ENCODE assay signal across 21 cellular contexts in the genomic region with DNA sequence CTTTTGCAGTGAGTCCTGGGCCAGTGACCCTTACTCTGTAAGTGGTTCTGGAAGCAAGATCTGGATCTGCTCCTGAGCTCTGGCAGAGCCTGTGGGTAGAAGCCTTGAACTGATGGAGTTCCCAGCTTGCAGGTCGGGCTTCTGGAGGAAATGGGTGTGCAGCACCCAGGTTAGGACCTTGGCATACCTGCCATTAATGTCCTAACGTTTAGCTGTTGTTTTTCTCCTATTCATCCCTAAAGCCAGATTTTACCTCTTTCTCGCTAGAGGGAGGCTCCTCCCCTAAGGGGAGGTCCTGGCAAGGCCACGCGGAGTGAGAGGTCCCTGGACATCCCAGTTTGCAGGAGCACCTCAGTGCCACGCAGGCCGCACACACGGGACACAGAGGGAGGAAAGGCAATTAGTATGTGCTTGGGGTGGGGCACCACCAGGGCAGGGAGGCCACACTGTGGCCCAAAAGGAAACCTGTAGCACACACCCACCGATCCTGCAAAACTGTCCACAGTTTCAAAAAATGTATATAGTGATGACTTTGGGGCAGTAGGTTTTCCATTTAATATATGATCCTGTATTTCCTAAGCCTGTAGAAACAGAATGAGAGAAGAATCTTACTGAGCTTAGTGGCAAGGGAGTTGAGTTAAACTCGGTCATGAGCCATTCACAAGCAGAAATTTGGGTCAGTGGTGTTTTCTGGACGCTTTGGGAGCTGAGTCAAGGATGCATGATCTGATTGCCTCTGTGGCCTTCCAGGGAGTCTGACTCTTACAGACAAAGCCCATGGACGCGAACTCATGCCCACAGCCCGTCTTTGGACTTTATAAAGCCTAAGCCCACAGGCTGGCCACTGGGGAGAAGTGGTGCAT.
A peak's percentile ranks its signal among the peaks of the same experiment; 100 is the strongest.
DNase-seq lines count a peak whose midpoint lies in the region; ATAC-seq and TF ChIP-seq lines count a peak whose summit lies in the region.
"Had no signal": no experiment of that assay in that cellular context is flagged by ENCODE, and none has a peak within 500 bp of the region (broad histone marks: within the 10 kb centered on the region; RNA-seq: fewer than 3 reads in every experiment).

No MANE protein-coding gene starts in this region.

- H3K4me1 ChIP-seq in iPS-18a (ENCODE audit: control insufficient read depth, low read depth, low read length) = peaks cover 52% of the 10 kb centered on the region

- CTCF ChIA-PET in WTC11 (lab: Charles Lee) = interaction anchor here (0.7 to 6.5 kb wide), 13 partner anchors 7 to 202 kb away, joined by 3 to 53 read pairs (median 5); no protein-coding TSS in a partner anchor

- DNase-seq in H7 (peak; percentile 57), WTC11 (ENCODE audit: low spot score) (no peak), posterior vena cava (ENCODE audit: low spot score) (peak; percentile 62), DMS114 treated with DMSO at 0.1 percent for 48 hours (lab: John Stamatoyannopoulos, UW; ENCODE audit: unreplicated experiment) (no peak), KG1 (lab: John Stamatoyannopoulos, UW) (no peak)
- DNase-seq in activated naive CD8-positive, alpha-beta T cell treated with anti-CD3 and anti-CD28 coated beads for 36 hours = no peak
- DNase-seq: ACHN; activated CD4-positive, alpha-beta T cell treated with anti-CD3 and anti-CD28 coated beads, Interleukin-2, amount 50 U/mL, for 1 hour; activated naive CD4-positive, alpha-beta T cell treated with Interleukin-2 at 50 U/mL for 16 hours; activated T-cell treated with anti-CD3 and anti-CD28 coated beads for 4 hours; cortex of kidney; DMS153; foreskin melanocyte; MG63; NCI-H1694 treated with DMSO at 0.1 percent for 48 hours; NK-92 treated with Interleukin-12 subunit alpha and Interleukin-12 subunit beta, amount 100 ng/mL, for 24 hours; Right ventricle myocardium superior; thyroid gland had no signal

- H3K27ac Mint-ChIP-seq in WTC11 = peak overlapping the region; percentile 99
- H3K27ac Mint-ChIP-seq in activated naive CD8-positive, alpha-beta T cell treated with anti-CD3 and anti-CD28 coated beads for 36 hours = no peak overlapping the region
- H3K27ac Mint-ChIP-seq: natural killer cell treated with Interleukin-12 subunit alpha and Interleukin-12 subunit beta and Interleukin-15 and Interleukin-18, amount 100 ng/mL, for 72 hours had no signal

- peak overlapping the region; percentile 59 for H3K9ac ChIP-seq in iPS-18a (ENCODE audit: low read length)

- H3K27me3 Mint-ChIP-seq in WTC11 (ENCODE audit: low read depth) = peaks cover 7% of the 10 kb centered on the region
- H3K27me3 Mint-ChIP-seq in activated naive CD8-positive, alpha-beta T cell treated with anti-CD3 and anti-CD28 coated beads for 36 hours = no peaks in the 10 kb centered on the region

- POLR2A ChIA-PET in WTC11 (lab: Charles Lee) = interaction anchor here (0.6 kb wide), 1 partner anchor 60 kb away, joined by 3 read pairs; no protein-coding TSS in a partner anchor

- H3K27me3 ChIP-seq in H7 (ENCODE audit: control insufficient read depth, insufficient read depth, low read length) = no peaks in the 10 kb centered on the region
- H3K27me3 ChIP-seq in iPS-18a (ENCODE audit: control insufficient read depth, insufficient read depth, low read length) = no peaks in the 10 kb centered on the region
- H3K27me3 ChIP-seq: MG63, thyroid gland had no signal

- ATAC-seq in WTC11 (no peak), HG03457 (IDR thresholded peaks at IDR 0.05; ENCODE audit: unreplicated experiment) (no peak)
- ATAC-seq: natural killer cell treated with Interleukin-12 subunit alpha and Interleukin-12 subunit beta and Interleukin-15 and Interleukin-18, amount 100 ng/mL, for 72 hours had no signal

- TF ChIP-seq CTCF in WTC11 (IDR thresholded peaks at IDR 0.05) = no peak

- H3K4me3 ChIP-seq in H7 (ENCODE audit: insufficient read depth, low read depth, low read length) (no peak overlapping the region), iPS-18a (ENCODE audit: low read length) (peak overlapping the region; percentile 17)
- H3K4me3 ChIP-seq: MG63, thyroid gland had no signal

- intact Hi-C loops in posterior vena cava (cut with DNase I) = no loop called here

- H3K9me3 ChIP-seq in iPS-18a (ENCODE audit: control insufficient read depth, low read depth, low read length) = no peaks in the 10 kb centered on the region
- H3K9me3 ChIP-seq: MG63, thyroid gland had no signal

- H3K4me1 Mint-ChIP-seq in WTC11 = peaks cover 76% of the 10 kb centered on the region
- peaks cover 12% of the 10 kb centered on the region for H3K4me1 Mint-ChIP-seq in activated naive CD8-positive, alpha-beta T cell treated with anti-CD3 and anti-CD28 coated beads for 36 hours

- peak overlapping the region; percentile 50 for H3K4me3 Mint-ChIP-seq in WTC11
- H3K4me3 Mint-ChIP-seq in activated naive CD8-positive, alpha-beta T cell treated with anti-CD3 and anti-CD28 coated beads for 36 hours = no peak overlapping the region
- H3K4me3 Mint-ChIP-seq: natural killer cell treated with Interleukin-12 subunit alpha and Interleukin-12 subunit beta and Interleukin-15 and Interleukin-18, amount 100 ng/mL, for 72 hours had no signal

- H3K27ac ChIP-seq in iPS-18a (ENCODE audit: low read length) = peak overlapping the region; percentile 96
- H3K27ac ChIP-seq: thyroid gland had no signal

- peaks cover 22% of the 10 kb centered on the region for H3K36me3 Mint-ChIP-seq in WTC11
- H3K36me3 Mint-ChIP-seq in activated naive CD8-positive, alpha-beta T cell treated with anti-CD3 and anti-CD28 coated beads for 36 hours = no peaks in the 10 kb centered on the region
- H3K36me3 Mint-ChIP-seq: natural killer cell treated with Interleukin-12 subunit alpha and Interleukin-12 subunit beta and Interleukin-15 and Interleukin-18, amount 100 ng/mL, for 72 hours had no signal

- H3K36me3 ChIP-seq in H7 (replicated peaks; ENCODE audit: control insufficient read depth, insufficient read depth, low read length) (peaks cover 1% of the 10 kb centered on the region; the same call in 1 of the 2 replicates), iPS-18a (ENCODE audit: control insufficient read depth, low read depth, low read length) (no peaks in the 10 kb centered on the region)
- H3K36me3 ChIP-seq: thyroid gland had no signal

- H3K9me3 Mint-ChIP-seq in WTC11 = peaks cover 6% of the 10 kb centered on the region
- no peaks in the 10 kb centered on the region for H3K9me3 Mint-ChIP-seq in activated naive CD8-positive, alpha-beta T cell treated with anti-CD3 and anti-CD28 coated beads for 36 hours
- H3K9me3 Mint-ChIP-seq: natural killer cell treated with Interleukin-12 subunit alpha and Interleukin-12 subunit beta and Interleukin-15 and Interleukin-18, amount 100 ng/mL, for 72 hours had no signal

TF ChIP-seq in WTC11, 78 proteins besides CTCF, POLR2A, EP300 and RAD21:
- no peak for TF ChIP-seq ATF1 (CRISPR knock-in tag; IDR thresholded peaks at IDR 0.05)
- no peak for TF ChIP-seq KAT7 (CRISPR knock-in tag; IDR thresholded peaks at IDR 0.05; ENCODE audit: borderline replicate concordance)
- TF ChIP-seq, protein P1, sequence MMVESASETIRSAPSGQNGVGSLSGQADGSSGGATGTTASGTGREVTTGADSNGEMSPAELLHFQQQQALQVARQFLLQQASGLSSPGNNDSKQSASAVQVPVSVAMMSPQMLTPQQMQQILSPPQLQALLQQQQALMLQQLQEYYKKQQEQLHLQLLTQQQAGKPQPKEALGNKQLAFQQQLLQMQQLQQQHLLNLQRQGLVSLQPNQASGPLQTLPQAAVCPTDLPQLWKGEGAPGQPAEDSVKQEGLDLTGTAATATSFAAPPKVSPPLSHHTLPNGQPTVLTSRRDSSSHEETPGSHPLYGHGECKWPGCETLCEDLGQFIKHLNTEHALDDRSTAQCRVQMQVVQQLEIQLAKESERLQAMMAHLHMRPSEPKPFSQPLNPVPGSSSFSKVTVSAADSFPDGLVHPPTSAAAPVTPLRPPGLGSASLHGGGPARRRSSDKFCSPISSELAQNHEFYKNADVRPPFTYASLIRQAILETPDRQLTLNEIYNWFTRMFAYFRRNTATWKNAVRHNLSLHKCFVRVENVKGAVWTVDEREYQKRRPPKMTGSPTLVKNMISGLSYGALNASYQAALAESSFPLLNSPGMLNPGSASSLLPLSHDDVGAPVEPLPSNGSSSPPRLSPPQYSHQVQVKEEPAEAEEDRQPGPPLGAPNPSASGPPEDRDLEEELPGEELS (CRISPR knock-in tag; IDR thresholded peaks at IDR 0.05) = 0 out of 2 replicates have a peak, but pooled peaks have one; percentile 9
- TF ChIP-seq, protein P2, sequence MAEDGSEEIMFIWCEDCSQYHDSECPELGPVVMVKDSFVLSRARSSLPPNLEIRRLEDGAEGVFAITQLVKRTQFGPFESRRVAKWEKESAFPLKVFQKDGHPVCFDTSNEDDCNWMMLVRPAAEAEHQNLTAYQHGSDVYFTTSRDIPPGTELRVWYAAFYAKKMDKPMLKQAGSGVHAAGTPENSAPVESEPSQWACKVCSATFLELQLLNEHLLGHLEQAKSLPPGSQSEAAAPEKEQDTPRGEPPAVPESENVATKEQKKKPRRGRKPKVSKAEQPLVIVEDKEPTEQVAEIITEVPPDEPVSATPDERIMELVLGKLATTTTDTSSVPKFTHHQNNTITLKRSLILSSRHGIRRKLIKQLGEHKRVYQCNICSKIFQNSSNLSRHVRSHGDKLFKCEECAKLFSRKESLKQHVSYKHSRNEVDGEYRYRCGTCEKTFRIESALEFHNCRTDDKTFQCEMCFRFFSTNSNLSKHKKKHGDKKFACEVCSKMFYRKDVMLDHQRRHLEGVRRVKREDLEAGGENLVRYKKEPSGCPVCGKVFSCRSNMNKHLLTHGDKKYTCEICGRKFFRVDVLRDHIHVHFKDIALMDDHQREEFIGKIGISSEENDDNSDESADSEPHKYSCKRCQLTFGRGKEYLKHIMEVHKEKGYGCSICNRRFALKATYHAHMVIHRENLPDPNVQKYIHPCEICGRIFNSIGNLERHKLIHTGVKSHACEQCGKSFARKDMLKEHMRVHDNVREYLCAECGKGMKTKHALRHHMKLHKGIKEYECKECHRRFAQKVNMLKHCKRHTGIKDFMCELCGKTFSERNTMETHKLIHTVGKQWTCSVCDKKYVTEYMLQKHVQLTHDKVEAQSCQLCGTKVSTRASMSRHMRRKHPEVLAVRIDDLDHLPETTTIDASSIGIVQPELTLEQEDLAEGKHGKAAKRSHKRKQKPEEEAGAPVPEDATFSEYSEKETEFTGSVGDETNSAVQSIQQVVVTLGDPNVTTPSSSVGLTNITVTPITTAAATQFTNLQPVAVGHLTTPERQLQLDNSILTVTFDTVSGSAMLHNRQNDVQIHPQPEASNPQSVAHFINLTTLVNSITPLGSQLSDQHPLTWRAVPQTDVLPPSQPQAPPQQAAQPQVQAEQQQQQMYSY (CRISPR knock-in tag; IDR thresholded peaks at IDR 0.05) = peak; percentile 95
- TF ChIP-seq ZNF671 (CRISPR knock-in tag; IDR thresholded peaks at IDR 0.05) = no peak
- TF ChIP-seq TEAD4 (CRISPR knock-in tag; IDR thresholded peaks at IDR 0.05) = no peak
- no peak for TF ChIP-seq TP53 (CRISPR knock-in tag; IDR thresholded peaks at IDR 0.05)

Comparison
In these comparisons a context has a peak if more than half of its experiments do, and no peak if none do; other contexts are left out.
1. DNase-seq: peak in H7 (single experiment) and posterior vena cava (single experiment); none in WTC11 (single experiment), DMS114 treated with DMSO at 0.1 percent for 48 hours (single experiment), activated naive CD8-positive, alpha-beta T cell treated with anti-CD3 and anti-CD28 coated beads for 36 hours (single experiment) and KG1 (single experiment).